In the genomic region with DNA sequence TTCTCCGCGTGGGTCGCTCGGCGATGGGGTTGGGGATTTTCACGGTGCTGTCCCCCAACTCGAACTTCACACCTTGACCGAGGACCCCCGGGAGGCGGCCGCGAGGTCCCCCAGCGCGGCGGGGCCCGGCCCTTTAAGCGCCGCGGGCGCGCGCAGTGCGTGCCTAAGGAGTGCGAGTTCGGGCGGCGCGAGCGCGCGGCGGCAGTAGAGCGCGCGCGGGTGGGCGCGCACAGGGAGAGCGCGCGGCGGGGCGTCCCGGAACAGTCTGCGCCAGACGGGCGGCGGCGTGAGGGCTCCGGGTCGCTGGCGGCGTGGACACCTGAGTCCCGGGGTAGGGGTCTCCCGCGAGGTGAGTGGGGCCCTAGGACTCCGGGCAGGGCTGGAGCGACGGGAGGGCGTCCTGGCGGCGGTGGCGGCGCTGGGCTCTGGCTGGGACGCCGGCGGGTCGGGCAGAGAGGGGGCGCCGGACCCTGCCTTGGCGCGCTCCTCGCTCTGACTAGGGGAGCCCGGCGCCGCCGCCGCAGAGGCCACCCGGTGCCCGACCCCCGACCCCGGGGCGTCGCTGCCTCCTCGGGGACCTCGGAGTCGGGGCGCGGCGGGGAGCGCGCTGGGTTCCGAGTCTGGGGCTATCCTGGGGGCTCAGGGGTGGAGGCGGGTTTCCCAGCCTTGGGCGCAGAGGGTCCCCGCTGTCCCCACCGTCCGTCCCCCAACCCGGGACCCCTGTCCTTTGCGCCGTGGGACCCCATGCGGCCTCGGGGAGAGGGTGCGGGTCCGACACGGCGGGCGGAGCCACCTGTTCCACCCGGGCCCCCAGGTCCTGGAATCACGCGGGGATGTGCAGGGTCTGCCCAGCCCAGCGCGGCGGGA, we compare ENCODE assay signal across 8 cellular contexts. TPM values are rescaled to one million over a fixed set of nuclear protein-coding genes. Genes with fewer than 3 reads are reported as not detected.
DNase-seq lines count a peak whose midpoint lies in the region; ATAC-seq and TF ChIP-seq lines count a peak whose summit lies in the region.

A gene with protein sequence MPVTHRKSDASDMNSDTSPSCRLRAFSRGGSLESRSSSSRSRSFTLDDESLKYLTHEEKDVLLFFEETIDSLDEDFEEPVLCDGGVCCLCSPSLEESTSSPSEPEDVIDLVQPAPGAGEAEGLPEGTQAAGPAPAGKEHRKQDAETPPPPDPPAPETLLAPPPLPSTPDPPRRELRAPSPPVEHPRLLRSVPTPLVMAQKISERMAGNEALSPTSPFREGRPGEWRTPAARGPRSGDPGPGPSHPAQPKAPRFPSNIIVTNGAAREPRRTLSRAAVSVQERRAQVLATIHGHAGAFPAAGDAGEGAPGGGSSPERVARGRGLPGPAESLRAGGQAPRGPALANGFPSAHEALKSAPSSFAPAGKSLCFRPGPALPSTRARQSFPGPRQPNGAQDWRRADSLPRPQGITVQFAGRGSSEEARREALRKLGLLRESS (plus strand): TSS at position 235 of the 867 bp plus-strand sequence. CDS start 28,722 bp downstream, outside the sequence.

- H3K36me3 Mint-ChIP-seq in activated T-helper 1 cell treated with anti-CD3 and anti-CD28 coated beads, Interleukin-12 subunit alpha, Interleukin-12 subunit beta, Interleukin-2, Interleukin-4 antibody, amounts not matched to agents 30 ng/mL and 10 ng/mL and 1 ng/mL, durations not matched to agents 14 hours and 24 hours and 36 hours (ENCODE audit: low read depth): no peaks in the 10 kb centered on the region
- H3K36me3 Mint-ChIP-seq in osteocyte (ENCODE audit: unreplicated experiment): peaks cover 2% of the 10 kb centered on the region

- no peaks in the 10 kb centered on the region for H3K9me3 Mint-ChIP-seq in activated T-helper 1 cell treated with anti-CD3 and anti-CD28 coated beads, Interleukin-12 subunit alpha, Interleukin-12 subunit beta, Interleukin-2, Interleukin-4 antibody, amounts not matched to agents 30 ng/mL and 10 ng/mL and 1 ng/mL, durations not matched to agents 14 hours and 24 hours and 36 hours
- H3K9me3 Mint-ChIP-seq in osteocyte (ENCODE audit: unreplicated experiment): no peaks in the 10 kb centered on the region

- intact Hi-C loops in activated T-helper 1 cell treated with anti-CD3 and anti-CD28 coated beads, Interleukin-12 subunit alpha, Interleukin-12 subunit beta, Interleukin-2, Interleukin-4 antibody, amounts not matched to agents 30 ng/mL and 10 ng/mL and 1 ng/mL, durations not matched to agents 14 hours and 24 hours and 36 hours (cut with micrococcal nuclease): loop anchor here (5.0 kb wide), 1 partner anchor 41 kb away; no protein-coding TSS in a partner anchor

- DNase-seq in A172 (ENCODE audit: low spot score): peak; percentile 35
- DNase-seq in NCI-H510A treated with DMSO at 0.1 percent for 48 hours (lab: John Stamatoyannopoulos, UW): peak; percentile 2
- no peak for DNase-seq in activated T-helper 1 cell treated with anti-CD3 and anti-CD28 coated beads, Interleukin-12 subunit alpha, Interleukin-12 subunit beta, Interleukin-2, Interleukin-4 antibody, amounts not matched to agents 30 ng/mL and 10 ng/mL and 1 ng/mL, durations not matched to agents 14 hours and 24 hours and 36 hours (ENCODE audit: low spot score)
- DNase-seq in foreskin melanocyte: peak; percentile 55
- DNase-seq in osteocyte (ENCODE audit: extremely low spot score, unreplicated experiment): no peak
- DNase-seq in DMS79 (lab: John Stamatoyannopoulos, UW): no peak

- H3K27ac Mint-ChIP-seq in activated T-helper 1 cell treated with anti-CD3 and anti-CD28 coated beads, Interleukin-12 subunit alpha, Interleukin-12 subunit beta, Interleukin-2, Interleukin-4 antibody, amounts not matched to agents 30 ng/mL and 10 ng/mL and 1 ng/mL, durations not matched to agents 14 hours and 24 hours and 36 hours: peak within 1 kb of the TSS; percentile 30
- H3K27ac Mint-ChIP-seq in osteocyte (ENCODE audit: unreplicated experiment): peak within 1 kb of the TSS; percentile 68

- peaks cover 50% of the 10 kb centered on the region for H3K27me3 Mint-ChIP-seq in activated T-helper 1 cell treated with anti-CD3 and anti-CD28 coated beads, Interleukin-12 subunit alpha, Interleukin-12 subunit beta, Interleukin-2, Interleukin-4 antibody, amounts not matched to agents 30 ng/mL and 10 ng/mL and 1 ng/mL, durations not matched to agents 14 hours and 24 hours and 36 hours (ENCODE audit: insufficient read depth)
- peaks cover 16% of the 10 kb centered on the region for H3K27me3 Mint-ChIP-seq in osteocyte (ENCODE audit: unreplicated experiment)

- peak within 1 kb of the TSS; percentile 69 for H3K4me3 Mint-ChIP-seq in activated T-helper 1 cell treated with anti-CD3 and anti-CD28 coated beads, Interleukin-12 subunit alpha, Interleukin-12 subunit beta, Interleukin-2, Interleukin-4 antibody, amounts not matched to agents 30 ng/mL and 10 ng/mL and 1 ng/mL, durations not matched to agents 14 hours and 24 hours and 36 hours
- H3K4me3 Mint-ChIP-seq in osteocyte (ENCODE audit: unreplicated experiment): peak within 1 kb of the TSS; percentile 78

- peak; percentile 35 for TF ChIP-seq CTCF in osteocyte (IDR thresholded peaks at IDR 0.05)

- peak; percentile 68 for ATAC-seq in GM19035 (IDR thresholded peaks at IDR 0.05; ENCODE audit: unreplicated experiment)
- ATAC-seq in GM21515 (IDR thresholded peaks at IDR 0.05; ENCODE audit: unreplicated experiment): no peak

- H3K4me1 Mint-ChIP-seq in activated T-helper 1 cell treated with anti-CD3 and anti-CD28 coated beads, Interleukin-12 subunit alpha, Interleukin-12 subunit beta, Interleukin-2, Interleukin-4 antibody, amounts not matched to agents 30 ng/mL and 10 ng/mL and 1 ng/mL, durations not matched to agents 14 hours and 24 hours and 36 hours (ENCODE audit: low read depth): peaks cover 8% of the 10 kb centered on the region
- peaks cover 24% of the 10 kb centered on the region for H3K4me1 Mint-ChIP-seq in osteocyte (ENCODE audit: unreplicated experiment)

RNA-seq across cellular contexts. Expression of the gene that starts here (rescaled TPM):
- total RNA-seq in A172 (2014; rRNA removed; shearing (Covaris generic)): 18.5 and 23.8 TPM in 2 replicates
- total RNA-seq in activated T-helper 1 cell treated with anti-CD3 and anti-CD28 coated beads, Interleukin-12 subunit alpha, Interleukin-12 subunit beta, Interleukin-2, Interleukin-4 antibody, amounts not matched to agents 30 ng/mL and 10 ng/mL and 1 ng/mL, durations not matched to agents 14 hours and 24 hours and 36 hours: 0.29 and 0.39 TPM in 2 replicates
- total RNA-seq in osteocyte: 7.1 and 8.8 TPM in 2 replicates

Comparison
In these comparisons a context has a peak if more than half of its experiments do, and no peak if none do; other contexts are left out.
1. DNase-seq: peak in A172 (single experiment), NCI-H510A treated with DMSO at 0.1 percent for 48 hours (single experiment) and foreskin melanocyte (single experiment); none in activated T-helper 1 cell treated with anti-CD3 and anti-CD28 coated beads, Interleukin-12 subunit alpha, Interleukin-12 subunit beta, Interleukin-2, Interleukin-4 antibody, amounts not matched to agents 30 ng/mL and 10 ng/mL and 1 ng/mL, durations not matched to agents 14 hours and 24 hours and 36 hours (single experiment), osteocyte (single experiment) and DMS79 (single experiment).